In the genomic region with DNA sequence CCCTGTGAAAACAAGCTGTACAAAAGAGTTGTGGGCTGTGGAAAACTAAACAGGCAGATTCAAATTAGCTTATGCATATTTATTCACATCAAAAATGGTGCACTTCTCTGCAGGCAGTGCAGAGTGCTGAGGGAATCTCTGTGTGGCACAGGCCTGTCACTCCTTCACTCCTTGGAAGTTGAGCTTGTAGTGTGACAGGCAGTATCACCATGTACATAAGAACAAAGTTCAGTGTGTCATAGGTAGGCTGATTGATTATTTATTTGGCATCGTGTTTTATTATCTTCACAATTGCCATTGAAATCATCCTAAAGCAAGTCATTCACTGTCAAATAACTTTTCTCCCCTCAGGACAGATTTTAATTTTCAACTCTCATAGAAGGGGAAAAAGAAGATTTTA, we compare ENCODE assay signal across 37 cellular contexts.
"Had no signal": no experiment of that assay in that cellular context is flagged by ENCODE, and none has a peak within 500 bp of the region (broad histone marks: within the 10 kb centered on the region; RNA-seq: fewer than 3 reads in every experiment).

No MANE protein-coding gene starts in this region.

- H3K27ac ChIP-seq: brain microvascular endothelial cell, PC-9, RWPE1, VCaP had no signal

- H3K4me3 ChIP-seq: PC-9 had no signal

- ATAC-seq: activated CD8-positive, alpha-beta T cell treated with anti-CD3 and anti-CD28 coated beads for 36 hours; activated T-cell treated with anti-CD3 and anti-CD28 coated beads, Interleukin-2, amount 50 U/mL, for 72 hours; activated T-helper 17 cell treated with anti-CD3 and anti-CD28 coated beads, Interleukin-2, amount 50 U/mL, for 72 hours had no signal

- H3K4me2 ChIP-seq: PC-9 had no signal

- H3K36me3 ChIP-seq: brain microvascular endothelial cell had no signal

- H3K27me3 ChIP-seq: brain microvascular endothelial cell had no signal

- DNase-seq: activated B cell treated with CpG ODN at 0.5 μM for 24 hours; activated CD4-positive, alpha-beta T cell treated with anti-CD3 and anti-CD28 coated beads for 1 hour; activated CD4-positive, alpha-beta T cell treated with anti-CD3 and anti-CD28 coated beads for 48 hours; activated CD4-positive, alpha-beta T cell treated with anti-CD3 and anti-CD28 coated beads, Interleukin-2, amount 50 U/mL, for 4 hours; activated CD8-positive, alpha-beta T cell treated with anti-CD3 and anti-CD28 coated beads for 36 hours; activated effector memory CD4-positive, alpha-beta T cell treated with anti-CD3 and anti-CD28 coated beads, Interleukin-2, amount 50 U/mL, for 16 hours; activated naive CD4-positive, alpha-beta T cell; activated naive CD4-positive, alpha-beta T cell treated with anti-CD3 and anti-CD28 coated beads, Interleukin-2, amount 50 U/mL, for 16 hours; activated naive CD8-positive, alpha-beta T cell treated with anti-CD3 and anti-CD28 coated beads for 36 hours; activated T-cell treated with anti-CD3 and anti-CD28 coated beads, Interleukin-2, amount 50 U/mL, for 1 hour; activated T-cell treated with anti-CD3 and anti-CD28 coated beads, Interleukin-2, amount 50 U/mL, for 72 hours; amniotic stem cell; aorta; brain microvascular endothelial cell; central memory CD4-positive, alpha-beta T cell; KG1; MM.1S; MV-4-11; NCI-H1092; NCI-H1436 treated with DMSO at 0.1 percent for 48 hours; NCI-H1694 treated with DMSO at 0.1 percent for 48 hours; NCI-H2029 treated with DMSO at 0.1 percent for 48 hours; NCI-H2107; NCI-H2171; NCI-H510A; NCI-H526; NCI-H748 treated with DMSO at 0.1 percent for 48 hours; NK-92 treated with Interleukin-12 subunit alpha and Interleukin-12 subunit beta, amount 100 ng/mL, for 24 hours; PC-9; Right ventricle myocardium superior; SW 1271; T-helper 1 cell; T-helper 2 cell; T-helper 9 cell had no signal

- H2AFZ ChIP-seq: PC-9 had no signal
